In the genomic region with DNA sequence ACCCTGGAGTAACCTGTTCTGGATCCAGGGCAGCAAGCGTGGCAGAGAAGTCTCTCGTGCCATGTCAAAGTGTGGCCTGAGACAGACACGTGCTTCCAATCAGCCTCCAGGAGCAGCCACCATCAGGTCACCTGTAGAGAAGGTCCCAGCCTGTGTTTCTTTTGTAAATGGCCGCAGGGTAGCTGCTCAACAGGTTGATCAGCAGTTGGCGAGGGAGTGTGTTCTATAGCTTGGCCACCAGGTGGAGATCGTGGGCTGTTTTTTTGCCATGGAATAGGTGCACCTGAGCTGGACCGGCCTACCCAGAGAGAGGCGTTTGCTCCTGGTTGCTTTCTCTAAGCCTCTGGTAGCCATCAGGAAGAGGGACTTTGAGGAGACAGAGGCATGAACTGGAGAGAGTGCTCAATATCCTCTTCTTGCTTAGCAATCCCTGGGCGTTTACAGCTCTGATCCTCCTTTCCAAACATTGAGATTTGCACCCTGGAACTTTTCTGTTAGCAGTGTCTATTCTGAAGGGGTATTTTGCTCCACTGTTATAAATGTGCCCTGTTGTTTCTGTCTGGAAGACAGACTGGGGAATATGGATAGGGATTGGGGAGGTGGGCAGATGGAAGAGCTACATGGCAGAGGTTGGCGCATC, we compare ENCODE assay signal across 8 cellular contexts. TPM values are rescaled to one million over a fixed set of nuclear protein-coding genes. Genes with fewer than 3 reads are reported as not detected.
A peak's percentile ranks its signal among the peaks of the same experiment; 100 is the strongest.
DNase-seq lines count a peak whose midpoint lies in the region; ATAC-seq and TF ChIP-seq lines count a peak whose summit lies in the region.

No MANE protein-coding gene starts in this region.

- H3K9me3 Mint-ChIP-seq in memory B cell = no peaks in the 10 kb centered on the region

- TF ChIP-seq CTCF in BJ (IDR thresholded peaks at IDR 0.05; ENCODE audit: insufficient read depth, low read depth, low read length) (peak; percentile 76), colonic mucosa (IDR thresholded peaks at IDR 0.05) (peak; percentile 70)

- CTCF ChIA-PET in BJ (lab: Yijun Ruan, JAX) = interaction anchor here (0.6 to 4.2 kb wide), 29 partner anchors 10 to 668 kb away, joined by 3 to 71 read pairs (median 4); no protein-coding TSS in a partner anchor

- intact Hi-C loops in colonic mucosa (cut with DNase I) = loop anchor here (2.0 to 5.0 kb wide), 3 partner anchors 127 to 411 kb away; no protein-coding TSS in a partner anchor

- H3K27ac ChIP-seq in colonic mucosa = no peak overlapping the region

- no peaks in the 10 kb centered on the region for H3K4me1 ChIP-seq in colonic mucosa

- POLR2A ChIA-PET in BJ (lab: Charles Lee) = no interaction called here

- H3K36me3 ChIP-seq in BJ (ENCODE audit: control insufficient read depth, insufficient read depth, low read length) (no peaks in the 10 kb centered on the region), colonic mucosa (no peaks in the 10 kb centered on the region)

- H3K4me3 Mint-ChIP-seq in memory B cell = no peak overlapping the region

- ATAC-seq in GM19043 (IDR thresholded peaks at IDR 0.05; ENCODE audit: low read depth, unreplicated experiment) (peak; percentile 88), HG03159 (IDR thresholded peaks at IDR 0.05; ENCODE audit: unreplicated experiment) (peak; percentile 96), memory B cell (ENCODE audit: low read depth) (peak; percentile 70)

- H3K4me3 ChIP-seq in BJ (ENCODE audit: low read depth, low read length) (no peak overlapping the region), colonic mucosa (no peak overlapping the region)

- no peaks in the 10 kb centered on the region for H3K36me3 Mint-ChIP-seq in memory B cell

- H3K27me3 ChIP-seq in BJ (ENCODE audit: control insufficient read depth, insufficient read depth, low read length) (no peaks in the 10 kb centered on the region; the same call in 1 of the 2 replicates), colonic mucosa (no peaks in the 10 kb centered on the region)

- H3K27ac Mint-ChIP-seq in memory B cell = no peak overlapping the region

- peaks cover 14% of the 10 kb centered on the region for H3K27me3 Mint-ChIP-seq in memory B cell

- DNase-seq in BJ (ENCODE audit: low read depth) (no peak), NCI-H345 treated with DMSO at 0.1 percent for 48 hours (lab: John Stamatoyannopoulos, UW; ENCODE audit: unreplicated experiment) (peak; percentile 69), colonic mucosa (peak; percentile 74), memory B cell (ENCODE audit: low spot score in 2 of 2) (peak; percentile 57 to 58)
- DNase-seq in activated CD4-positive, alpha-beta T cell treated with anti-CD3 and anti-CD28 coated beads for 24 hours (ENCODE audit: low read depth in 2 of 2) = peak; percentile 46 to 56
- DNase-seq in stimulated activated CD8-positive, alpha-beta memory T cell treated with anti-CD3 and anti-CD28 coated beads, Interleukin-7, amount 100 ng/mL, for 1 hour (ENCODE audit: low read depth in 2 of 2) = peak; percentile 11 to 30

- no peak overlapping the region for H3K9ac ChIP-seq in colonic mucosa (ENCODE audit: low read depth in 2 of 2, low read length in 2 of 2)

- no peaks in the 10 kb centered on the region for H3K9me3 ChIP-seq in colonic mucosa

- no peaks in the 10 kb centered on the region for H3K4me1 Mint-ChIP-seq in memory B cell

RNA-seq across cellular contexts. Expression of a gene that starts 34.2 kb away (rescaled TPM):
- polyA plus RNA-seq in BJ (2011; rRNA removed) = not detected in 2 replicates
- not detected in 2 replicates for polyA minus RNA-seq in BJ (2011; rRNA and poly(A)+ RNA removed)
- not detected for total RNA-seq in colonic mucosa
